ENCODE assay signal across 26 cellular contexts in genomic region chr19:6215701-6216235, GRCh38.
DNase-seq lines count a peak whose midpoint lies in the region; ATAC-seq and TF ChIP-seq lines count a peak whose summit lies in the region.
"Had no signal": no experiment of that assay in that cellular context is flagged by ENCODE, and none has a peak within 500 bp of the region (broad histone marks: within the 10 kb centered on the region; RNA-seq: fewer than 3 reads in every experiment).

No MANE protein-coding gene starts in this region.

- H3K36me3 ChIP-seq in ovary, result no peaks in the 10 kb centered on the region
- H3K36me3 ChIP-seq in effector memory CD4-positive, alpha-beta T cell (ENCODE audit: control insufficient read depth, insufficient read depth, low read length), result peaks cover 37% of the 10 kb centered on the region

- TF ChIP-seq EP300 in ovary (IDR thresholded peaks at IDR 0.05), result no peak

- H3K9me3 ChIP-seq in right cardiac atrium (ENCODE audit: control insufficient read depth, low read length) (no peaks in the 10 kb centered on the region), ovary (no peaks in the 10 kb centered on the region)
- no peaks in the 10 kb centered on the region for H3K9me3 ChIP-seq in effector memory CD4-positive, alpha-beta T cell (ENCODE audit: control insufficient read depth, low read length)
- H3K9me3 ChIP-seq: breast epithelium, Peyer's patch, suprapubic skin had no signal

- WGBS in right cardiac atrium, result 82% methylated on average over 15 of the region's 15 CpGs
- 67 to 72% (median 68%) methylated on average over 15 of the region's 15 CpGs for WGBS in ovary, 3 donors

- no peak for TF ChIP-seq CTCF in ovary (IDR thresholded peaks at IDR 0.05)

- TF ChIP-seq POLR2A in ovary (IDR thresholded peaks at IDR 0.05), result no peak

- no peaks in the 10 kb centered on the region for H3K27me3 ChIP-seq in right cardiac atrium (ENCODE audit: control insufficient read depth, insufficient read depth)
- no peaks in the 10 kb centered on the region for H3K27me3 ChIP-seq in ovary
- no peaks in the 10 kb centered on the region for H3K27me3 ChIP-seq in effector memory CD4-positive, alpha-beta T cell (replicated peaks; ENCODE audit: control insufficient read depth, insufficient read depth, low read length, poor library complexity, severe bottlenecking)
- H3K27me3 ChIP-seq: breast epithelium, Peyer's patch, suprapubic skin had no signal

- no peak for ATAC-seq in right cardiac atrium
- ATAC-seq in left cardiac atrium, result no peak
- no peak for ATAC-seq in left lobe of liver
- no peak for ATAC-seq in HG02840 (IDR thresholded peaks at IDR 0.05; ENCODE audit: low FRiP score, unreplicated experiment)
- no peak for ATAC-seq in HG02798 (IDR thresholded peaks at IDR 0.05; ENCODE audit: poor library complexity, unreplicated experiment)
- ATAC-seq: activated naive CD4-positive, alpha-beta T cell treated with anti-CD3 and anti-CD28 coated beads, Interleukin-2, amount 50 U/mL, for 72 hours; naive thymus-derived CD4-positive, alpha-beta T cell had no signal

- H3K4me1 ChIP-seq in right cardiac atrium (ENCODE audit: control insufficient read depth, insufficient read depth, low read length) (peaks cover 24% of the 10 kb centered on the region), ovary (ENCODE audit: insufficient read depth) (peaks cover 38% of the 10 kb centered on the region)
- no peaks in the 10 kb centered on the region for H3K4me1 ChIP-seq in effector memory CD4-positive, alpha-beta T cell (ENCODE audit: control insufficient read depth, insufficient read depth, low read length, poor library complexity, severe bottlenecking)

- peak; percentile 11 to 58 (median 54) for DNase-seq in right cardiac atrium
- no peak for DNase-seq in left cardiac atrium
- DNase-seq in left lobe of liver (ENCODE audit: low spot score), result peak; percentile 48
- peak in 3 of 5 donors; percentile 52 to 53 (median 53) for DNase-seq in ovary
- DNase-seq in effector memory CD4-positive, alpha-beta T cell, result no peak
- DNase-seq: activated CD4-positive, alpha-beta T cell treated with anti-CD3 and anti-CD28 coated beads, Interleukin-2, amount 50 U/mL, for 1 hour; activated CD4-positive, CD25-positive, alpha-beta regulatory T cell; activated effector memory CD4-positive, alpha-beta T cell treated with Interleukin-2 at 50 U/mL for 16 hours; activated T-cell treated with anti-CD3 and anti-CD28 coated beads, Interleukin-2, amount 50 U/mL, for 1 hour; DMS 273 treated with DMSO at 0.1 percent for 48 hours; EL; GOT3; hypothalamus; midbrain; naive thymus-derived CD4-positive, alpha-beta T cell; NCI-H146; NCI-H748 treated with DMSO at 0.1 percent for 48 hours; small intestine; stimulated activated naive CD4-positive, alpha-beta T cell treated with Interleukin-2 at 50 U/mL for 16 hours; T-helper 1 cell had no signal

- intact Hi-C loops in right cardiac atrium (cut with DNase I), result loop anchor here in 2 of 4 donors (5.0 kb wide), 2 partner anchors 82 to 87 kb away; no protein-coding TSS in a partner anchor
- intact Hi-C loops in left cardiac atrium (cut with DNase I), result loop anchor here in 1 of 2 donors (5.0 kb wide), 1 partner anchor 82 kb away; no protein-coding TSS in a partner anchor
- intact Hi-C loops in ovary (cut with DNase I), result loop anchor here in 3 of 4 donors (5.0 to 10.0 kb wide), 3 partner anchors 57 to 529 kb away; partner anchors contain the start of gene CLPP (in 1 of the 3)

- H3K27ac ChIP-seq in right cardiac atrium (ENCODE audit: low read length), result no peak overlapping the region
- H3K27ac ChIP-seq in ovary, result no peak overlapping the region
- no peak overlapping the region for H3K27ac ChIP-seq in effector memory CD4-positive, alpha-beta T cell (ENCODE audit: insufficient read depth, low read length, poor library complexity, severe bottlenecking)
- H3K27ac ChIP-seq: breast epithelium, suprapubic skin had no signal

- H3K4me3 ChIP-seq in right cardiac atrium (ENCODE audit: low read length), result no peak overlapping the region
- no peak overlapping the region for H3K4me3 ChIP-seq in ovary
- no peak overlapping the region for H3K4me3 ChIP-seq in effector memory CD4-positive, alpha-beta T cell (ENCODE audit: insufficient read depth, low read depth, low read length, poor library complexity, severe bottlenecking)
- H3K4me3 ChIP-seq: breast epithelium, Peyer's patch, suprapubic skin had no signal

Comparison
In these comparisons a context has a peak if more than half of its experiments do, and no peak if none do; other contexts are left out.
1. DNase-seq: peak in right cardiac atrium (3 of 3), left lobe of liver (single experiment) and ovary (3 of 5); none in left cardiac atrium (single experiment) and effector memory CD4-positive, alpha-beta T cell (0 of 3).